ENCODE assay signal across 21 cellular contexts in the genomic region with DNA sequence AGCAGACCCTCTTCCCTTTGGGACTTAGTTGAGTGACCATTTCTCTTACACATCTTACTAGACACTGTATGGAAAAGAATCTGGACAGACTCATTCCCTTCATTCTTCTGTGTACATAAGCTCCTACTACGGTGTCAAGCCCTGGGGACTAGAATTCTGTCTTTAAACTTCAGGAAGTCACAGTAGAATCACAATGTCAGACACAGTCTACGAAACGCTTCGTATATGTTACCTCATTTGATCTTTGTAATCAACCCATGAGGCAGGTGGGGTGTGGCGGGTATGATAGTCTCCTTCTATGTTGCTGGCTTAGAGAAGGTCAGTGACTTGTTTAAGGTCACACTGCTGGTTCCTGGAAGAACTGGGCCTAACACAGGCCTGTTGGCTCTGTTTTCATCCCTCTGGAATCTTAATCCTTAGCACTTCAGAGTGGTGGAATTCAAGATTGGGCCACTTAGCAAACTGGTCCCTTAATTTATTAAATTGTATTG. TPM values are rescaled to one million over a fixed set of nuclear protein-coding genes. Genes with fewer than 3 reads are reported as not detected.
DNase-seq lines count a peak whose midpoint lies in the region; ATAC-seq, FAIRE-seq and TF ChIP-seq lines count a peak whose summit lies in the region.
"Had no signal": no experiment of that assay in that cellular context is flagged by ENCODE, and none has a peak within 500 bp of the region (broad histone marks: within the 10 kb centered on the region; RNA-seq: fewer than 3 reads in every experiment).

No MANE protein-coding gene starts in this region.

- H3K9me3 ChIP-seq in mucosa of descending colon (no peaks in the 10 kb centered on the region), stomach (no peaks in the 10 kb centered on the region), vagina (no peaks in the 10 kb centered on the region)
- H3K9me3 ChIP-seq: neutrophil, prostate gland, SJCRH30, tibial nerve had no signal

- H3K4me3 Mint-ChIP-seq in activated naive CD4-positive, alpha-beta T cell treated with anti-CD3 and anti-CD28 coated beads, Interleukin-2, amount 50 U/mL, for 24 hours, result no peak overlapping the region

- peak overlapping the region in 1 of 5 donors; percentile 17 for H3K27ac ChIP-seq in stomach
- H3K27ac ChIP-seq in vagina, result no peak overlapping the region
- H3K27ac ChIP-seq: neutrophil, prostate gland, SJCRH30, tibial nerve had no signal

- TF ChIP-seq POLR2A in stomach (IDR thresholded peaks at IDR 0.05), result no peak
- TF ChIP-seq POLR2A in vagina (IDR thresholded peaks at IDR 0.05), result no peak

- H3K4me3 ChIP-seq in bronchial epithelial cell (ENCODE audit: low read depth, low read length) (no peak overlapping the region), mucosa of descending colon (no peak overlapping the region), stomach (no peak overlapping the region), vagina (no peak overlapping the region)
- H3K4me3 ChIP-seq: lung, prostate gland, SJCRH30, tibial nerve had no signal

- WGBS in stomach, 5 donors, result 26 to 60% (median 33%) methylated on average over 5 of the region's 5 CpGs

- FAIRE-seq in bronchial epithelial cell (lab: Jason Lieb, UNC), result peak; percentile 79
- FAIRE-seq: GM19239, keratinocyte had no signal

- intact Hi-C loops in mucosa of descending colon (cut with DNase I, micrococcal nuclease) (no loop called here), stomach (cut with DNase I; ENCODE audit: low total_unique reads) (no loop called here), vagina (cut with DNase I) (no loop called here)

- peaks cover 35% of the 10 kb centered on the region for H3K4me1 Mint-ChIP-seq in activated naive CD4-positive, alpha-beta T cell treated with anti-CD3 and anti-CD28 coated beads, Interleukin-2, amount 50 U/mL, for 24 hours

- H3K36me3 Mint-ChIP-seq in activated naive CD4-positive, alpha-beta T cell treated with anti-CD3 and anti-CD28 coated beads, Interleukin-2, amount 50 U/mL, for 24 hours, result peaks cover 1% of the 10 kb centered on the region

- peaks cover 14% of the 10 kb centered on the region for H3K4me1 ChIP-seq in mucosa of descending colon (ENCODE audit: low read depth)
- peaks cover 8 to 36% (median 24%) of the 10 kb centered on the region in 4 donors for H3K4me1 ChIP-seq in stomach
- peaks cover 9% of the 10 kb centered on the region for H3K4me1 ChIP-seq in vagina
- H3K4me1 ChIP-seq: prostate gland had no signal

- ATAC-seq in mucosa of descending colon, result peak; percentile 87

- H3K27ac Mint-ChIP-seq in activated naive CD4-positive, alpha-beta T cell treated with anti-CD3 and anti-CD28 coated beads, Interleukin-2, amount 50 U/mL, for 24 hours, result peak overlapping the region; percentile 6

- no peaks in the 10 kb centered on the region for H3K27me3 Mint-ChIP-seq in activated naive CD4-positive, alpha-beta T cell treated with anti-CD3 and anti-CD28 coated beads, Interleukin-2, amount 50 U/mL, for 24 hours

- H3K9me3 Mint-ChIP-seq in activated naive CD4-positive, alpha-beta T cell treated with anti-CD3 and anti-CD28 coated beads, Interleukin-2, amount 50 U/mL, for 24 hours, result no peaks in the 10 kb centered on the region

- no peak for TF ChIP-seq CTCF in bronchial epithelial cell (IDR thresholded peaks at IDR 0.05; ENCODE audit: insufficient read depth, low read length, severe bottlenecking)
- no peak for TF ChIP-seq CTCF in mucosa of descending colon (IDR thresholded peaks at IDR 0.05)
- TF ChIP-seq CTCF in stomach (IDR thresholded peaks at IDR 0.05), result no peak
- no peak for TF ChIP-seq CTCF in vagina (IDR thresholded peaks at IDR 0.05)

- DNase-seq in activated naive CD4-positive, alpha-beta T cell treated with anti-CD3 and anti-CD28 coated beads, Interleukin-2, amount 50 U/mL, for 16 hours, result no peak
- DNase-seq in bronchial epithelial cell (ENCODE audit: low read depth) (no peak), mucosa of descending colon (peak in 1 of 3 donors; percentile 73), stomach (peak; percentile 34), vagina (ENCODE audit: extremely low spot score in 2 of 2) (no peak), SW480 (ENCODE audit: low spot score) (no peak), activated gamma-delta T cell (lab: John Stamatoyannopoulos, UW) (no peak)
- DNase-seq: activated gamma-delta T cell treated with Interleukin-2 at 50 U/mL for 16 hours, DMS79, GF-D8, head of caudate nucleus, NCI-H1092 treated with DMSO at 0.1 percent for 48 hours, NCI-H187 had no signal

- H3K36me3 ChIP-seq in bronchial epithelial cell (ENCODE audit: control insufficient read depth, insufficient read depth, low read length) (peaks cover 7% of the 10 kb centered on the region), mucosa of descending colon (ENCODE audit: low read depth) (no peaks in the 10 kb centered on the region), stomach (peaks cover 0 to 6% (median 0%) of the 10 kb centered on the region in 4 donors), vagina (no peaks in the 10 kb centered on the region)
- H3K36me3 ChIP-seq: neutrophil, prostate gland, SJCRH30 had no signal

- no peak for TF ChIP-seq EP300 in stomach (IDR thresholded peaks at IDR 0.05)

- no peaks in the 10 kb centered on the region for H3K27me3 ChIP-seq in bronchial epithelial cell (ENCODE audit: control insufficient read depth, insufficient read depth, low read length)
- no peaks in the 10 kb centered on the region for H3K27me3 ChIP-seq in stomach
- H3K27me3 ChIP-seq in vagina, result no peaks in the 10 kb centered on the region
- H3K27me3 ChIP-seq: neutrophil, SJCRH30, tibial nerve had no signal

RNA-seq across cellular contexts. Expression of a gene that starts 32.2 kb away (rescaled TPM):
- total RNA-seq in bronchial epithelial cell, result 6,256 and 7,903 TPM in 2 replicates
- 1,000 to 10,000 TPM; 3,253 to 4,069 (median 3,560) TPM for total RNA-seq in mucosa of descending colon
- total RNA-seq in stomach, result 1,000 to 10,000 TPM; 1,648 to 4,994 (median 2,507) TPM
- polyA plus RNA-seq in stomach, result over 10,000 TPM in 2 of 3 donors, 1,000 to 10,000 TPM in 1; 7,500 to 11,714 (median 10,124) TPM
- total RNA-seq in vagina, result 3,952 TPM

RNA-seq across cellular contexts. Expression of a gene that starts 45.0 kb away (rescaled TPM):
- total RNA-seq in bronchial epithelial cell, result 13.8 and 18.4 TPM in 2 replicates
- 10 to 100 TPM; 10.5 to 20.0 (median 13.6) TPM for total RNA-seq in mucosa of descending colon
- 10 to 100 TPM in 2 of 5 donors, 1 to 10 TPM in 3; 3.5 to 51.9 (median 8.7) TPM for total RNA-seq in stomach
- 1 to 10 TPM; 2.9 to 7.4 (median 6.9) TPM for polyA plus RNA-seq in stomach
- 11.5 TPM for total RNA-seq in vagina
